ENCODE assay signal across 1 cellular context in genomic region chr6:26214826-26215199, GRCh38.
A peak's percentile ranks its signal among the peaks of the same experiment; 100 is the strongest.
TF ChIP-seq lines count a peak whose summit lies in the region.

No MANE protein-coding gene starts in this region.

TF ChIP-seq in K562, 482 proteins besides CTCF, POLR2A, EP300 and RAD21 (continued from another document):
- TF ChIP-seq PURB (CRISPR knock-in tag; IDR thresholded peaks at IDR 0.05; ENCODE audit: low read depth) (no peak), WHSC1 (IDR thresholded peaks at IDR 0.05; ENCODE audit: low read length) (no peak), EZH2 (IDR thresholded peaks at IDR 0.05; ENCODE audit: borderline replicate concordance, low read depth, low read length) (no peak), E2F3 (CRISPR knock-in tag; IDR thresholded peaks at IDR 0.05) (no peak), TEAD4 (IDR thresholded peaks at IDR 0.05; ENCODE audit: low read length) (no peak), TEAD4 (CRISPR knock-in tag; IDR thresholded peaks at IDR 0.05; ENCODE audit: borderline replicate concordance) (no peak), JUN (IDR thresholded peaks at IDR 0.05; ENCODE audit: borderline replicate concordance, low read depth, low read length) (no peak), JUN (CRISPR knock-in tag; IDR thresholded peaks at IDR 0.05; ENCODE audit: borderline replicate concordance) (no peak), MIER1 (IDR thresholded peaks at IDR 0.05; ENCODE audit: low read depth) (no peak), FUS (optimal IDR thresholded peaks at IDR 0.05; ENCODE audit: low read depth, low read length) (no peak), POLR3G (IDR thresholded peaks at IDR 0.05; ENCODE audit: extremely low read depth, insufficient read length, insufficient replicate concordance) (no peak), CBX1 (IDR thresholded peaks at IDR 0.05; ENCODE audit: low read depth) (no peak), TAF15 (IDR thresholded peaks at IDR 0.05; ENCODE audit: low read depth, low read length) (no peak), SMARCB1 (IDR thresholded peaks at IDR 0.05; ENCODE audit: insufficient read length, low read depth) (no peak), CEBPG (CRISPR knock-in tag; IDR thresholded peaks at IDR 0.05) (no peak), CEBPG (tag; conservative IDR thresholded peaks at IDR 0.05 in 1 of 2, IDR thresholded peaks at IDR 0.05 in 1 of 2) (no peak), CCAR2 (IDR thresholded peaks at IDR 0.05; ENCODE audit: low read depth, low read length) (no peak), TRIM24 (IDR thresholded peaks at IDR 0.05) (0 out of 4 replicates have a peak, but pooled peaks of 1 of the 2 experiments have one; percentile 33), PATZ1 (CRISPR knock-in tag; IDR thresholded peaks at IDR 0.05; ENCODE audit: borderline replicate concordance) (no peak), AFF1 (IDR thresholded peaks at IDR 0.05; ENCODE audit: low read depth in 1 of 2, partially characterized antibody in 2 of 2) (peak in 1 of 2 experiments; percentile 19), TSHZ1 (CRISPR knock-in tag; IDR thresholded peaks at IDR 0.05) (no peak), NFXL1 (CRISPR knock-in tag; IDR thresholded peaks at IDR 0.05) (no peak)
- TF ChIP-seq, protein P1, sequence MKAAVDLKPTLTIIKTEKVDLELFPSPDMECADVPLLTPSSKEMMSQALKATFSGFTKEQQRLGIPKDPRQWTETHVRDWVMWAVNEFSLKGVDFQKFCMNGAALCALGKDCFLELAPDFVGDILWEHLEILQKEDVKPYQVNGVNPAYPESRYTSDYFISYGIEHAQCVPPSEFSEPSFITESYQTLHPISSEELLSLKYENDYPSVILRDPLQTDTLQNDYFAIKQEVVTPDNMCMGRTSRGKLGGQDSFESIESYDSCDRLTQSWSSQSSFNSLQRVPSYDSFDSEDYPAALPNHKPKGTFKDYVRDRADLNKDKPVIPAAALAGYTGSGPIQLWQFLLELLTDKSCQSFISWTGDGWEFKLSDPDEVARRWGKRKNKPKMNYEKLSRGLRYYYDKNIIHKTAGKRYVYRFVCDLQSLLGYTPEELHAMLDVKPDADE (conservative IDR thresholded peaks at IDR 0.05; ENCODE audit: control insufficient read depth, low read depth, low read length) = no peak
- TF ChIP-seq, protein P2, sequence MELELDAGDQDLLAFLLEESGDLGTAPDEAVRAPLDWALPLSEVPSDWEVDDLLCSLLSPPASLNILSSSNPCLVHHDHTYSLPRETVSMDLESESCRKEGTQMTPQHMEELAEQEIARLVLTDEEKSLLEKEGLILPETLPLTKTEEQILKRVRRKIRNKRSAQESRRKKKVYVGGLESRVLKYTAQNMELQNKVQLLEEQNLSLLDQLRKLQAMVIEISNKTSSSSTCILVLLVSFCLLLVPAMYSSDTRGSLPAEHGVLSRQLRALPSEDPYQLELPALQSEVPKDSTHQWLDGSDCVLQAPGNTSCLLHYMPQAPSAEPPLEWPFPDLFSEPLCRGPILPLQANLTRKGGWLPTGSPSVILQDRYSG (tag; conservative IDR thresholded peaks at IDR 0.05; ENCODE audit: low read depth) = no peak
